ENCODE assay signal across 24 cellular contexts in genomic region chr7:41201021-41201420, GRCh38.
"Had no signal": no experiment of that assay in that cellular context is flagged by ENCODE, and none has a peak within 500 bp of the region (broad histone marks: within the 10 kb centered on the region; RNA-seq: fewer than 3 reads in every experiment).

No MANE protein-coding gene starts in this region.

- H3K9ac ChIP-seq: neural progenitor cell had no signal

- ATAC-seq: natural killer cell; pancreas; right cardiac atrium; right lobe of liver; stimulated activated effector memory CD8-positive, alpha-beta T cell treated with anti-CD3 and anti-CD28 coated beads, Interleukin-12 subunit alpha, Interleukin-12 subunit beta, amount 100 ng/mL, for 72 hours; stimulated activated naive B cell treated with anti-CD40 and anti-IgM and Interleukin-4, amounts not matched to agents 10 μg/mL and 1 μg/mL and 100 μg/mL, for 72 hours had no signal

- H3K9me3 ChIP-seq: pancreas, prostate gland, right lobe of liver, sigmoid colon, stomach, thoracic aorta, thyroid gland, tibial nerve, upper lobe of left lung, vagina had no signal

- H3K4me1 ChIP-seq: neural progenitor cell, pancreas, prostate gland, right lobe of liver, sigmoid colon, stomach, thyroid gland, tibial nerve, vagina had no signal

- H3K4me3 ChIP-seq: neural progenitor cell, pancreas, prostate gland, right lobe of liver, sigmoid colon, stomach, thoracic aorta, thyroid gland, tibial nerve, upper lobe of left lung, vagina had no signal

- DNase-seq: natural killer cell; occipital lobe; pancreas; right cardiac atrium; right lobe of liver; sigmoid colon; small intestine; stimulated activated CD4-positive, alpha-beta T cell treated with anti-CD3 and anti-CD28 coated beads, Interleukin-15, amount 100 ng/mL, for 24 hours; stimulated activated CD4-positive, alpha-beta T cell treated with anti-CD3 and anti-CD28 coated beads, Interleukin-2, amount 100 ng/mL, for 24 hours; stimulated activated CD4-positive, alpha-beta T cell treated with anti-CD3 and anti-CD28 coated beads, Interleukin-2, amount 100 ng/mL, for 48 hours; stimulated activated CD4-positive, alpha-beta T cell treated with anti-CD3 and anti-CD28 coated beads, Interleukin-4, amount 100 ng/mL, for 24 hours; stimulated activated naive B cell treated with anti-CD40 and anti-IgM and Interleukin-4, amounts not matched to agents 10 μg/mL and 1 μg/mL and 100 μg/mL, for 72 hours; stimulated activated naive CD4-positive, alpha-beta T cell treated with Interleukin-2 at 50 U/mL for 16 hours; stomach; thyroid gland; trophoblast cell; upper lobe of left lung had no signal

- H2AFZ ChIP-seq: neural progenitor cell had no signal

- H3K27me3 ChIP-seq: neural progenitor cell, pancreas, right lobe of liver, sigmoid colon, stomach, thyroid gland, tibial nerve, upper lobe of left lung, vagina had no signal

- H3K36me3 ChIP-seq: neural progenitor cell, pancreas, prostate gland, right lobe of liver, sigmoid colon, stomach, thoracic aorta, thyroid gland, tibial nerve, upper lobe of left lung, vagina had no signal

- H3K4me2 ChIP-seq: neural progenitor cell had no signal

- H3K27ac ChIP-seq: neural progenitor cell, pancreas, prostate gland, right lobe of liver, sigmoid colon, stomach, thoracic aorta, thyroid gland, tibial nerve, upper lobe of left lung, vagina had no signal

- FAIRE-seq: pancreas, small intestine, urothelium cell line had no signal
